In the genomic region with DNA sequence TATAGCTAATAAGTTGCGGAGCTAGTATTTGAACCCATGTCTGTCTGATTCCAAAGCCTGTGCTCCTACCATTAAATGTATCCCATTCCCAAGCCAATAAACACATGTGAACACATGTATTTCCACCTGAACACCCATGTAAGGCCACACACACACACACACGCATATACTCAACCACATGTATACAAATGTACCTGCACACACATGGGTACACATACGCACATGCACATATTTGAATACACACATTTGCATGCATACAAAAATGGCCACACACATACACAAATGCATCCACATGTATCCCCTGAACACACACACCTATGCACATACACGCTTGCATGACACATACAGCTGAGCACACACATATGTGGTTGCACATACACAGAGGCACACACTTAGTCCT, we compare ENCODE assay signal across 1 cellular context.
TF ChIP-seq lines count a peak whose summit lies in the region.

No MANE protein-coding gene starts in this region.

TF ChIP-seq in K562, 482 proteins besides CTCF, POLR2A, EP300 and RAD21:
- TF ChIP-seq KDM1A (IDR thresholded peaks at IDR 0.05) (peak in 1 of 2 experiments; percentile 79; a peak in 1 of 4 replicates), HDGF (IDR thresholded peaks at IDR 0.05) (0 out of 2 replicates have a peak, but pooled peaks have one; percentile 32), ZNF561 (CRISPR knock-in tag; conservative IDR thresholded peaks at IDR 0.05) (no peak), KLF13 (tag; IDR thresholded peaks at IDR 0.05; ENCODE audit: borderline replicate concordance, low read depth) (no peak)
